ENCODE assay signal across 8 cellular contexts in the genomic region with DNA sequence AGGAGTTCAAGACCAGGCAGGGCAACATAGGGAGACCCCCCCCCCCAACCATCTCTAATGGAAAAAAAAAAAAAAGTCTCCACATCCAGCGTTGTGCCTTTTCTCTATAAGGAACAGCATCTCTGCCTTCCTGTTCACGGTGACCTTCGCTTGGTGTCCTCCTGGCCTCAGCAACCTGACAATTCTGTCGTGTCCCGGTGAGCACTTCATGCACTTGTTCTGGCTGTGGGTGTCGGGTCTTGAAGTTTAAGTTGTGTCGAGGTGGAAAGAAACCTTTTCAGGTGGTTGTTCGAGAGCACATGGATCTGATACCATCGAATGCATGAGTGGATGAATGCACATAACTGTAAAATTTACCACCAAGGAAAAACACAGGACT. TPM values are rescaled to one million over a fixed set of nuclear protein-coding genes. Genes with fewer than 3 reads are reported as not detected.
DNase-seq lines count a peak whose midpoint lies in the region; ATAC-seq and TF ChIP-seq lines count a peak whose summit lies in the region.

No MANE protein-coding gene starts in this region.

- POLR2A ChIA-PET in T-cell (lab: Charles Lee): no interaction called here

- ATAC-seq in T-cell (replicated peaks in 1 of 4) (no peak), GM21786 (IDR thresholded peaks at IDR 0.05; ENCODE audit: unreplicated experiment) (no peak)

- peak overlapping the region; percentile 84 to 95 (median 90) for H3K4me3 Mint-ChIP-seq in T-cell

- peaks cover 45% of the 10 kb centered on the region for H3K36me3 Mint-ChIP-seq in T-cell

- peaks cover 29 to 33% (median 31%) of the 10 kb centered on the region in 3 donors for H3K4me1 Mint-ChIP-seq in T-cell

- peaks cover 0 to 37% (median 25%) of the 10 kb centered on the region in 3 donors for H3K9me3 Mint-ChIP-seq in T-cell

- peak; percentile 16 for DNase-seq in GM20000 (ENCODE audit: low spot score)
- DNase-seq in T-cell: no peak
- no peak for DNase-seq in fibroblast of mammary gland (ENCODE audit: low read depth)
- DNase-seq in skeletal muscle cell (ENCODE audit: low read depth): no peak
- DNase-seq in nucleus accumbens (lab: John Stamatoyannopoulos, UW): no peak
- DNase-seq in NCI-H226: no peak
- DNase-seq in AG20443 (ENCODE audit: low spot score): no peak

- H3K4me3 ChIP-seq in fibroblast of mammary gland (ENCODE audit: control insufficient read depth, low read depth, low read length) (peak overlapping the region; percentile 65), skeletal muscle cell (ENCODE audit: low read depth, low read length) (peak overlapping the region; percentile 83)

- peak overlapping the region; percentile 70 to 97 for H3K27ac Mint-ChIP-seq in T-cell

- no peaks in the 10 kb centered on the region for H3K27me3 Mint-ChIP-seq in T-cell

- CTCF ChIA-PET in T-cell (lab: Charles Lee): no interaction called here

- TF ChIP-seq CTCF in GM20000 (IDR thresholded peaks at IDR 0.05; ENCODE audit: extremely low read depth, missing control alignments) (no peak), fibroblast of mammary gland (conservative IDR thresholded peaks at IDR 0.05; ENCODE audit: control insufficient read depth, insufficient read depth, low read depth, low read length) (no peak)

RNA-seq across cellular contexts. Expression of gene ZNF559, which starts 0.6 kb away (rescaled TPM):
- total RNA-seq in T-cell: 10 to 100 TPM; 14.5 to 41.1 (median 34.7) TPM

RNA-seq across cellular contexts. Expression of gene ZNF699, which starts 14.9 kb away (rescaled TPM):
- total RNA-seq in T-cell: 10 to 100 TPM; 11.3 to 23.0 (median 17.9) TPM

RNA-seq across cellular contexts. Expression of gene ZNF177, which starts 38.2 kb away (rescaled TPM):
- total RNA-seq in T-cell: 1 to 10 TPM in 4 of 5 donors, under 1 TPM in 1; 0.89 to 2.1 (median 1.0) TPM
